Comparison of ENCODE assay signal across 18 cellular contexts in the genomic region with DNA sequence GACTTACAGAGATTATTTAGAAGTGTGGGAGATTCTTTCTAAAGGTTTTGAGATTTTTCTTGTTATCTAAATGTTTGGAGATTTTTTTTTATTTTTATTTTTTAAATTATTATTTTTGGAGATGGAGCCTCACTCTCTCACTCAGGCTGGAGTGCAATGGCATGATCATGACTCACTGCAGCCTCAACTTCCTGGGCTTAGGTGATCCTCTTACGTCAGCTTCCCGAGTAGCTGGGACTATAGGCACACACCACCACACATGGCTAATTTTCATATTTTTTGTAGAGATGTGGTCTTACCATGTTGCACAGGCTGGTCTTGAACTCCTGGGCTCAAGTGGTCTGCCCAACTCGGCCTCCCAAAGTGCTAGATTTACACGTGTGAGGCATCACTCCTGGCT.
DNase-seq lines count a peak whose midpoint lies in the region; ATAC-seq and TF ChIP-seq lines count a peak whose summit lies in the region.
"Had no signal": no experiment of that assay in that cellular context is flagged by ENCODE, and none has a peak within 500 bp of the region (broad histone marks: within the 10 kb centered on the region; RNA-seq: fewer than 3 reads in every experiment).

No MANE protein-coding gene starts in this region.

- no peak overlapping the region for H2AFZ ChIP-seq in PC-9

- H3K4ac ChIP-seq in mesendoderm (ENCODE audit: low read depth, low read length) = no peak overlapping the region

- no peak overlapping the region for H2AK5ac ChIP-seq in mesendoderm (ENCODE audit: low read length)

- no peak overlapping the region for H2BK15ac ChIP-seq in mesendoderm (replicated peaks; ENCODE audit: low read depth)

- H3K79me2 ChIP-seq in mesendoderm (ENCODE audit: control insufficient read depth, insufficient read depth, low read length) (no peaks in the 10 kb centered on the region), PC-9 (ENCODE audit: low read depth) (no peaks in the 10 kb centered on the region)

- H3K18ac ChIP-seq in mesendoderm (ENCODE audit: low read length) = peak overlapping the region; percentile 39

- no peaks in the 10 kb centered on the region for H3K4me1 ChIP-seq in mesendoderm (ENCODE audit: control insufficient read depth, low read depth, low read length)
- H3K4me1 ChIP-seq in aorta (ENCODE audit: control insufficient read depth in 1 of 2, insufficient read depth in 2 of 2, low read length in 2 of 2) = no peaks in the 10 kb centered on the region
- no peaks in the 10 kb centered on the region for H3K4me1 ChIP-seq in colonic mucosa
- H3K4me1 ChIP-seq in PC-9 (replicated peaks; ENCODE audit: insufficient read depth) = peaks cover 10% of the 10 kb centered on the region; the same call in 1 of the 2 replicates

- H3K4me3 ChIP-seq in epithelial cell of esophagus (ENCODE audit: low read length) (no peak overlapping the region), mesendoderm (ENCODE audit: low read length) (no peak overlapping the region), aorta (ENCODE audit: low read length in 2 of 2) (no peak overlapping the region), colonic mucosa (no peak overlapping the region), PC-9 (no peak overlapping the region)
- H3K4me3 ChIP-seq: thoracic aorta had no signal

- intact Hi-C loops in aorta (cut with DNase I) = no loop called here
- intact Hi-C loops in colonic mucosa (cut with DNase I) = no loop called here
- intact Hi-C loops in PC-9 (cut with micrococcal nuclease; ENCODE audit: unreplicated experiment) = no loop called here

- H4K20me1 ChIP-seq in PC-9 (ENCODE audit: insufficient read depth) = no peaks in the 10 kb centered on the region

- H3K23ac ChIP-seq in mesendoderm (ENCODE audit: low read length) = no peak overlapping the region

- H3K9me3 ChIP-seq in aorta (ENCODE audit: control insufficient read depth, low read length) (no peaks in the 10 kb centered on the region), colonic mucosa (no peaks in the 10 kb centered on the region), PC-9 (ENCODE audit: insufficient read depth, low read depth) (no peaks in the 10 kb centered on the region)
- H3K9me3 ChIP-seq: thoracic aorta had no signal

- no peaks in the 10 kb centered on the region for H3K27me3 ChIP-seq in mesendoderm (ENCODE audit: insufficient read depth, low read length, poor library complexity)
- no peaks in the 10 kb centered on the region for H3K27me3 ChIP-seq in aorta (ENCODE audit: control insufficient read depth in 1 of 2, insufficient read depth in 2 of 2, low read length in 1 of 2)
- no peaks in the 10 kb centered on the region for H3K27me3 ChIP-seq in colonic mucosa
- no peaks in the 10 kb centered on the region for H3K27me3 ChIP-seq in PC-9 (ENCODE audit: insufficient read depth, low read depth)

- H4K5ac ChIP-seq in mesendoderm (ENCODE audit: low read length) = no peak overlapping the region

- H3K79me1 ChIP-seq in mesendoderm (ENCODE audit: low read length) = no peaks in the 10 kb centered on the region

- H3K9ac ChIP-seq in mesendoderm (ENCODE audit: low read length) (no peak overlapping the region), colonic mucosa (ENCODE audit: low read depth in 2 of 2, low read length in 2 of 2) (no peak overlapping the region)

- no CpG with 5 or more reads among the region's 4 CpGs for WGBS in mesendoderm (ENCODE audit: extremely low coverage, insufficient coverage, low lambda C conversion rate)
- WGBS in aorta, 2 donors = 84 to 90% methylated on average over 4 of the region's 4 CpGs

- no peak overlapping the region for H3K4me2 ChIP-seq in mesendoderm (ENCODE audit: low read length)
- no peak overlapping the region for H3K4me2 ChIP-seq in PC-9

- no peak for ATAC-seq in aorta (ENCODE audit: low FRiP score)
- ATAC-seq: activated T-helper 17 cell treated with anti-CD3 and anti-CD28 coated beads, Interleukin-2, amount 50 U/mL, for 72 hours; natural killer cell; Right ventricle myocardium inferior had no signal

- DNase-seq in HCEC 1CT (peak; percentile 84), RKO (ENCODE audit: low spot score) (peak; percentile 62), epithelial cell of esophagus (ENCODE audit: low read depth) (peak; percentile 79), mesendoderm (no peak), aorta (no peak), colonic mucosa (no peak), PC-9 (no peak), NCI-H2227 treated with DMSO at 0.1 percent for 48 hours (lab: John Stamatoyannopoulos, UW) (no peak)
- DNase-seq: activated B cell treated with CpG ODN at 0.5 μM for 24 hours, GF-D8, glutamatergic neuron, KG1, natural killer cell, NCI-H1436 treated with DMSO at 0.1 percent for 48 hours, posterior cingulate gyrus had no signal

- H4K8ac ChIP-seq in mesendoderm (ENCODE audit: low read depth, low read length) = no peak overlapping the region

- H3K9me2 ChIP-seq in PC-9 (ENCODE audit: insufficient read depth) = no peaks in the 10 kb centered on the region

- H2BK120ac ChIP-seq in mesendoderm (ENCODE audit: low read depth, low read length) = no peak overlapping the region

- H3K56ac ChIP-seq in mesendoderm (ENCODE audit: low read length) = no peak overlapping the region

- H2BK5ac ChIP-seq in mesendoderm (ENCODE audit: low read length) = no peak overlapping the region

- TF ChIP-seq CTCF in epithelial cell of esophagus (IDR thresholded peaks at IDR 0.05; ENCODE audit: insufficient read depth, low read depth, low read length, missing control alignments) = no peak
- TF ChIP-seq CTCF in colonic mucosa (IDR thresholded peaks at IDR 0.05) = no peak
- no peak for TF ChIP-seq CTCF in PC-9 (conservative IDR thresholded peaks at IDR 0.05)

- H3K27ac ChIP-seq in mesendoderm (ENCODE audit: low read depth, low read length) (no peak overlapping the region), aorta (ENCODE audit: low read depth in 1 of 2, low read length in 2 of 2) (no peak overlapping the region), colonic mucosa (no peak overlapping the region), PC-9 (no peak overlapping the region)
- H3K27ac ChIP-seq: thoracic aorta had no signal

- BruUV-seq in PC-9 (replicated peaks; lab: Mats Ljungman, UMichigan) = no TSS peak

- POLR2A ChIA-PET in PC-9 (lab: Charles Lee; ENCODE audit: unreplicated experiment) = no interaction called here

- H3K36me3 ChIP-seq in mesendoderm (ENCODE audit: control insufficient read depth, insufficient read depth, low read length) (no peaks in the 10 kb centered on the region), aorta (ENCODE audit: control insufficient read depth in 1 of 2, insufficient read depth in 2 of 2, low read length in 1 of 2) (no peaks in the 10 kb centered on the region), colonic mucosa (no peaks in the 10 kb centered on the region), PC-9 (ENCODE audit: low read depth) (no peaks in the 10 kb centered on the region)
- H3K36me3 ChIP-seq: thoracic aorta had no signal

- H3F3A ChIP-seq in PC-9 (ENCODE audit: insufficient read depth, low read depth) = 0 out of 2 replicates have a peak, but pooled peaks cover 2% of the 10 kb centered on the region

- CTCF ChIA-PET in PC-9 (lab: Charles Lee) = no interaction called here

Comparison
In these comparisons a context has a peak if more than half of its experiments do, and no peak if none do; other contexts are left out.
1. DNase-seq: peak in HCEC 1CT (single experiment), RKO (single experiment) and epithelial cell of esophagus (single experiment); none in mesendoderm (single experiment), aorta (0 of 2), colonic mucosa (single experiment), PC-9 (0 of 2) and NCI-H2227 treated with DMSO at 0.1 percent for 48 hours (single experiment).